In the genomic region with DNA sequence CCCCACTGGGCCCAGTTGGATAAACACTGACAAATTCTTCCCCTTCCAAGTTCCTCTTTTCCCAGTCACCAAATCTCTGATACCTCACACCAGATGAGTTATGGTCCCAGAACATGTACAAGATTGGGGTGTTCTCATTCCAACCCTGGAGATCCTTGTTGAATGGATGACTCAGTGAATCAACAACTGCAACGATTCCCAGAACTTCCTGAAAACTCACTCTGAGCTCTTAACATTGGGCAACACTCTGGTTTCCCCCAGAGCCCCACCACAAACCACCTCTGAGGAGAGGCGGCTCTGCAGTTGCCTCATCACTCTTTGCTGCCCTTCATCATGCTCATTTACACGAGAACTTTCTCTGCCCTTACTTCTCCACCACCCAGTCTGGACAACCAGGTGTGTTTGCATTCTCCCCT, we compare ENCODE assay signal across 11 cellular contexts.
DNase-seq lines count a peak whose midpoint lies in the region; ATAC-seq and TF ChIP-seq lines count a peak whose summit lies in the region.
"Had no signal": no experiment of that assay in that cellular context is flagged by ENCODE, and none has a peak within 500 bp of the region (broad histone marks: within the 10 kb centered on the region; RNA-seq: fewer than 3 reads in every experiment).

No MANE protein-coding gene starts in this region.

- no peak overlapping the region for H3K4me3 ChIP-seq in brain microvascular endothelial cell (ENCODE audit: low read depth, low read length)
- H3K4me3 ChIP-seq: skin epidermis had no signal

- ATAC-seq in HG03196 (IDR thresholded peaks at IDR 0.05; ENCODE audit: unreplicated experiment) (no peak), GM21390 (IDR thresholded peaks at IDR 0.05; ENCODE audit: unreplicated experiment) (no peak)

- no peaks in the 10 kb centered on the region for H3K27me3 ChIP-seq in brain microvascular endothelial cell (replicated peaks)

- H3K36me3 ChIP-seq in brain microvascular endothelial cell (replicated peaks), result no peaks in the 10 kb centered on the region

- peak overlapping the region; percentile 97 for H3K27ac ChIP-seq in brain microvascular endothelial cell
- H3K27ac ChIP-seq: KMS-11 had no signal

- in situ Hi-C loops in brain microvascular endothelial cell (cut with HindIII; ENCODE audit: low pct_ligation_motif_present, low sequenced_read_pairs), result no loop called here

- DNase-seq in CD1c-positive myeloid dendritic cell (ENCODE audit: extremely low spot score) (peak; percentile 88), M059J (ENCODE audit: low read depth) (peak; percentile 98), brain microvascular endothelial cell (peak; percentile 93), myocyte (ENCODE audit: low read depth) (peak; percentile 61), NCI-H526 treated with DMSO at 0.1 percent for 48 hours (lab: John Stamatoyannopoulos, UW) (no peak), HuH-7 (ENCODE audit: low spot score) (no peak)
- DNase-seq: T-helper 1 cell had no signal

- no peak for TF ChIP-seq CTCF in brain microvascular endothelial cell (IDR thresholded peaks at IDR 0.05; ENCODE audit: low read depth, low read length, missing control alignments)

Comparison
In these comparisons a context has a peak if more than half of its experiments do, and no peak if none do; other contexts are left out.
1. DNase-seq: peak in CD1c-positive myeloid dendritic cell (single experiment), M059J (single experiment), brain microvascular endothelial cell (single experiment) and myocyte (single experiment); none in NCI-H526 treated with DMSO at 0.1 percent for 48 hours (single experiment) and HuH-7 (single experiment).